8 cellular contexts compared by ENCODE assay signal in genomic region chr20:24992420-24993205, GRCh38. TPM values are rescaled to one million over a fixed set of nuclear protein-coding genes. Genes with fewer than 3 reads are reported as not detected.
DNase-seq lines count a peak whose midpoint lies in the region; ATAC-seq and TF ChIP-seq lines count a peak whose summit lies in the region.

Gene APMAP, minus strand, starts transcription at chr20:24992751. Its CDS starts 63 bp downstream, at chr20:24992688.

- TF ChIP-seq CTCF in hepatocyte (IDR thresholded peaks at IDR 0.05; ENCODE audit: poor library complexity) (no peak), retinal pigment epithelial cell (conservative IDR thresholded peaks at IDR 0.05; ENCODE audit: low read depth, low read length) (no peak)

- H3K4me2 ChIP-seq in hepatocyte: peak within 1 kb of the TSS; percentile 93

- peaks cover 43% of the 10 kb centered on the region for H3K79me2 ChIP-seq in hepatocyte

- under 1% methylated on average over 70 of the region's 74 CpGs for WGBS in hepatocyte (ENCODE audit: low lambda C conversion rate, missing lambda C conversion rate)

- H3K4me3 ChIP-seq in hepatocyte: peak within 1 kb of the TSS; percentile 65
- H3K4me3 ChIP-seq in retinal pigment epithelial cell (ENCODE audit: low read length): peak within 1 kb of the TSS; percentile 88

- peaks cover 7% of the 10 kb centered on the region for H4K20me1 ChIP-seq in hepatocyte (ENCODE audit: insufficient read depth, poor library complexity, severe bottlenecking)

- no peaks in the 10 kb centered on the region for H3K9me3 ChIP-seq in hepatocyte (ENCODE audit: low read depth)

- ATAC-seq in HG02973 (IDR thresholded peaks at IDR 0.05; ENCODE audit: unreplicated experiment): peak; percentile 95

- no peaks in the 10 kb centered on the region for H3K27me3 ChIP-seq in hepatocyte

- peak within 1 kb of the TSS; percentile 87 for H2AFZ ChIP-seq in hepatocyte

- peak within 1 kb of the TSS; percentile 96 for H3K27ac ChIP-seq in hepatocyte

- H3K9me2 ChIP-seq in hepatocyte (replicated peaks; ENCODE audit: insufficient read depth): no peaks in the 10 kb centered on the region

- peak; percentile 55 to 80 for DNase-seq in NCI-H187 (lab: John Stamatoyannopoulos, UW)
- no peak for DNase-seq in NCI-H187 treated with DMSO at 0.1 percent for 48 hours (lab: John Stamatoyannopoulos, UW)
- peak; percentile 88 for DNase-seq in NCI-H2029 treated with DMSO at 0.1 percent for 48 hours (lab: John Stamatoyannopoulos, UW)
- DNase-seq in T1000 (lab: John Stamatoyannopoulos, UW): peak; percentile 86
- DNase-seq in astrocyte of the hippocampus (ENCODE audit: low read depth, low spot score): peak; percentile 98
- peak; percentile 97 for DNase-seq in hepatocyte (ENCODE audit: low spot score)
- peak; percentile 72 for DNase-seq in retinal pigment epithelial cell (ENCODE audit: low read depth)

- H3K36me3 ChIP-seq in hepatocyte (replicated peaks; ENCODE audit: insufficient read depth, low read depth): no peaks in the 10 kb centered on the region

- peaks cover 9% of the 10 kb centered on the region for H3K4me1 ChIP-seq in hepatocyte (ENCODE audit: insufficient read depth)

RNA-seq across cellular contexts. Expression of gene APMAP, which starts in this region (rescaled TPM):
- total RNA-seq in hepatocyte: 97.7 and 110 TPM in 2 replicates
- 123 and 125 TPM in 2 replicates for polyA plus RNA-seq in hepatocyte
